13 cellular contexts compared by ENCODE assay signal in the genomic region with DNA sequence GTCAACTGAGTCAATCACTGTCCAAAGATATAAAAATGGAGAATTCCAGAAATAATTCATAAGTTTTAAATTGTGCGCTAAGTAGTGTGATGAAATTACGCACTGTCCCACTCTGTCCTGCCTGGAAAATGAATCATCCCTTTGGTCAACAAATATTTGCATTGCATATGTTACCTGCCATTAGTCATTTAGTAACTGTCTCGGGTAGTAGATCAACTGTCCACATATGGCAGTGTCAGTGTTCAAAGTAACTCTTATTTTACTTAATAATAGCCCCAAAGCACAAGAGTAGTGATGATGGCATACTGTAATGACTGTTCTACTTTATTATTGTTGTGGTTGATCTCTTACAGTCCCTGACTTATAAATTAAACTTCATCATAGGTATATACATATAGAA. TPM values are rescaled to one million over a fixed set of nuclear protein-coding genes. Genes with fewer than 3 reads are reported as not detected.
DNase-seq lines count a peak whose midpoint lies in the region; ATAC-seq, FAIRE-seq and TF ChIP-seq lines count a peak whose summit lies in the region.
"Had no signal": no experiment of that assay in that cellular context is flagged by ENCODE, and none has a peak within 500 bp of the region (broad histone marks: within the 10 kb centered on the region; RNA-seq: fewer than 3 reads in every experiment).

No MANE protein-coding gene starts in this region.

- H3K36me3 Mint-ChIP-seq in CD4-positive, CD25-positive, alpha-beta regulatory T cell: peaks cover 26% of the 10 kb centered on the region
- peaks cover 5% of the 10 kb centered on the region for H3K36me3 Mint-ChIP-seq in astrocyte (ENCODE audit: low read depth, unreplicated experiment)

- no peaks in the 10 kb centered on the region for H3K9me3 Mint-ChIP-seq in CD4-positive, CD25-positive, alpha-beta regulatory T cell
- H3K9me3 Mint-ChIP-seq in astrocyte (ENCODE audit: unreplicated experiment): no peaks in the 10 kb centered on the region
- H3K9me3 Mint-ChIP-seq: activated B cell treated with CpG ODN at 0.5 μM for 24 hours had no signal

- no peak for FAIRE-seq in astrocyte (lab: Jason Lieb, UNC)

- intact Hi-C loops in posterior vena cava (cut with DNase I) (no loop called here), lower lobe of right lung (cut with DNase I) (no loop called here)

- peak overlapping the region; percentile 29 for H3K27ac ChIP-seq in CD4-positive, CD25-positive, alpha-beta regulatory T cell (ENCODE audit: insufficient read depth, low read length, poor library complexity, severe bottlenecking)
- no peak overlapping the region for H3K27ac ChIP-seq in HUES6 (ENCODE audit: low read depth, low read length)
- peak overlapping the region; percentile 11 for H3K27ac ChIP-seq in astrocyte (ENCODE audit: low read depth, low read length)
- H3K27ac ChIP-seq in MM.1S (ENCODE audit: low read length): no peak overlapping the region
- no peak overlapping the region for H3K27ac ChIP-seq in lower lobe of right lung
- H3K27ac ChIP-seq: C4-2B had no signal

- H3K79me2 ChIP-seq in astrocyte (ENCODE audit: insufficient read depth, low read length) (peaks cover 84% of the 10 kb centered on the region), MM.1S (ENCODE audit: low read length) (peaks cover 85% of the 10 kb centered on the region)

- TF ChIP-seq CTCF in astrocyte (IDR thresholded peaks at IDR 0.05; ENCODE audit: insufficient read depth, low read depth, low read length): no peak
- no peak for TF ChIP-seq CTCF in MM.1S (IDR thresholded peaks at IDR 0.05; ENCODE audit: low read length)
- TF ChIP-seq CTCF in lower lobe of right lung (IDR thresholded peaks at IDR 0.05): no peak

- H3K27me3 Mint-ChIP-seq in CD4-positive, CD25-positive, alpha-beta regulatory T cell: no peaks in the 10 kb centered on the region
- no peaks in the 10 kb centered on the region for H3K27me3 Mint-ChIP-seq in astrocyte (ENCODE audit: low read depth, unreplicated experiment)
- H3K27me3 Mint-ChIP-seq: activated B cell treated with CpG ODN at 0.5 μM for 24 hours had no signal

- H2AFZ ChIP-seq in astrocyte (ENCODE audit: low read depth, low read length): no peak overlapping the region
- H2AFZ ChIP-seq in MM.1S (ENCODE audit: low read length): no peak overlapping the region

- no peak for DNase-seq in CD4-positive, CD25-positive, alpha-beta regulatory T cell
- DNase-seq in astrocyte (ENCODE audit: low read depth): no peak
- DNase-seq in iris pigment epithelial cell (ENCODE audit: low read depth): peak; percentile 72
- DNase-seq in MM.1S: no peak
- no peak for DNase-seq in activated CD4-positive, alpha-beta T cell treated with anti-CD3 and anti-CD28 coated beads, Interleukin-2, amount 50 U/mL, for 48 hours
- no peak for DNase-seq in posterior vena cava (ENCODE audit: low spot score)
- DNase-seq in lower lobe of right lung: no peak
- DNase-seq: activated B cell treated with CpG ODN at 0.5 μM for 24 hours, left colon, NCI-H2107, SHP77 had no signal

- H3K36me3 ChIP-seq in CD4-positive, CD25-positive, alpha-beta regulatory T cell (ENCODE audit: control insufficient read depth, insufficient read depth, low read length): peaks cover 18% of the 10 kb centered on the region
- H3K36me3 ChIP-seq in HUES6 (ENCODE audit: control insufficient read depth, insufficient read depth, low read length) (peaks cover 34% of the 10 kb centered on the region), astrocyte (ENCODE audit: insufficient read depth, low read length) (no peaks in the 10 kb centered on the region), MM.1S (replicated peaks; ENCODE audit: insufficient read depth, low read length) (no peaks in the 10 kb centered on the region), lower lobe of right lung (no peaks in the 10 kb centered on the region)

- H4K20me1 ChIP-seq in astrocyte (ENCODE audit: insufficient read depth, low read length) (peaks cover 75% of the 10 kb centered on the region), MM.1S (ENCODE audit: insufficient read depth, low read length) (peaks cover 57% of the 10 kb centered on the region)

- peaks cover 54 to 76% (median 61%) of the 10 kb centered on the region in 4 donors for H3K4me1 Mint-ChIP-seq in CD4-positive, CD25-positive, alpha-beta regulatory T cell
- H3K4me1 Mint-ChIP-seq in astrocyte (ENCODE audit: low read depth, unreplicated experiment): peaks cover 30% of the 10 kb centered on the region

- H3K27ac Mint-ChIP-seq in CD4-positive, CD25-positive, alpha-beta regulatory T cell: peak overlapping the region in 1 of 3 donors; percentile 99
- peak overlapping the region; percentile 34 for H3K27ac Mint-ChIP-seq in astrocyte (ENCODE audit: unreplicated experiment)
- H3K27ac Mint-ChIP-seq: activated B cell treated with CpG ODN at 0.5 μM for 24 hours had no signal

- H3K27me3 ChIP-seq in CD4-positive, CD25-positive, alpha-beta regulatory T cell (ENCODE audit: control insufficient read depth, insufficient read depth, low read length): no peaks in the 10 kb centered on the region
- H3K27me3 ChIP-seq in HUES6 (ENCODE audit: control insufficient read depth, insufficient read depth, low read length): no peaks in the 10 kb centered on the region
- no peaks in the 10 kb centered on the region for H3K27me3 ChIP-seq in astrocyte (ENCODE audit: insufficient read depth, low read length)
- no peaks in the 10 kb centered on the region for H3K27me3 ChIP-seq in MM.1S (replicated peaks; ENCODE audit: insufficient read depth, low read length)
- no peaks in the 10 kb centered on the region for H3K27me3 ChIP-seq in lower lobe of right lung (ENCODE audit: low read depth)

- H3K4me3 ChIP-seq in CD4-positive, CD25-positive, alpha-beta regulatory T cell (ENCODE audit: low read depth, low read length): peak overlapping the region; percentile 98
- H3K4me3 ChIP-seq in HUES6 (ENCODE audit: low read depth, low read length) (peak overlapping the region; percentile 89), astrocyte (ENCODE audit: insufficient read depth, low read depth, low read length) (no peak overlapping the region), MM.1S (ENCODE audit: low read length) (no peak overlapping the region), lower lobe of right lung (no peak overlapping the region)

- H3K9me2 ChIP-seq in MM.1S (replicated peaks; ENCODE audit: insufficient read depth, low read length): no peaks in the 10 kb centered on the region

- H3K9ac ChIP-seq in HUES6 (ENCODE audit: low read length): no peak overlapping the region
- H3K9ac ChIP-seq in astrocyte (ENCODE audit: low read length): no peak overlapping the region
- no peak overlapping the region for H3K9ac ChIP-seq in MM.1S (ENCODE audit: low read length)

- H3K4me3 Mint-ChIP-seq in CD4-positive, CD25-positive, alpha-beta regulatory T cell: peak overlapping the region; percentile 91 to 100 (median 99)
- H3K4me3 Mint-ChIP-seq in astrocyte (ENCODE audit: unreplicated experiment): peak overlapping the region; percentile 98

- peaks cover 66% of the 10 kb centered on the region for H3K4me1 ChIP-seq in CD4-positive, CD25-positive, alpha-beta regulatory T cell (ENCODE audit: control insufficient read depth, insufficient read depth, low read length, poor library complexity, severe bottlenecking)
- peaks cover 40% of the 10 kb centered on the region for H3K4me1 ChIP-seq in HUES6 (ENCODE audit: control insufficient read depth, insufficient read depth, low read length)
- H3K4me1 ChIP-seq in astrocyte (ENCODE audit: insufficient read depth, low read length): peaks cover 18% of the 10 kb centered on the region
- peaks cover 20% of the 10 kb centered on the region for H3K4me1 ChIP-seq in MM.1S (ENCODE audit: low read length)
- peaks cover 69% of the 10 kb centered on the region for H3K4me1 ChIP-seq in lower lobe of right lung

- no peaks in the 10 kb centered on the region for H3F3A ChIP-seq in MM.1S (ENCODE audit: insufficient read depth, low read length)

- H3K4me2 ChIP-seq in astrocyte (ENCODE audit: low read length): peak overlapping the region; percentile 92
- no peak overlapping the region for H3K4me2 ChIP-seq in MM.1S (ENCODE audit: low read depth, low read length)

- no peak for ATAC-seq in CD4-positive, CD25-positive, alpha-beta regulatory T cell (ENCODE audit: low read depth in 2 of 2)
- ATAC-seq in lower lobe of right lung: no peak
- ATAC-seq: left colon had no signal

- H3K9me3 ChIP-seq in CD4-positive, CD25-positive, alpha-beta regulatory T cell (ENCODE audit: control insufficient read depth in 2 of 2, low read length in 2 of 2): no peaks in the 10 kb centered on the region
- H3K9me3 ChIP-seq in HUES6 (ENCODE audit: control insufficient read depth, insufficient read depth, low read depth, low read length): no peaks in the 10 kb centered on the region
- H3K9me3 ChIP-seq in astrocyte (ENCODE audit: insufficient read depth, low read depth, low read length): no peaks in the 10 kb centered on the region
- no peaks in the 10 kb centered on the region for H3K9me3 ChIP-seq in MM.1S (replicated peaks; ENCODE audit: insufficient read depth, low read length)
- H3K9me3 ChIP-seq in lower lobe of right lung: no peaks in the 10 kb centered on the region

RNA-seq across cellular contexts. Expression of a gene that starts 3.4 kb away (rescaled TPM):
- 328 TPM for total RNA-seq in CD4-positive, CD25-positive, alpha-beta regulatory T cell
- polyA plus RNA-seq in CD4-positive, CD25-positive, alpha-beta regulatory T cell: 10 to 100 TPM; 24.6 to 43.3 (median 28.3) TPM
- total RNA-seq in astrocyte: 87.3 and 95.9 TPM in 2 replicates
- 10 to 100 TPM; 57.4 to 57.8 TPM for total RNA-seq in posterior vena cava
- total RNA-seq in lower lobe of right lung: 77.2 TPM

Comparison
In these comparisons a context has a peak if more than half of its experiments do, and no peak if none do; other contexts are left out.
1. H3K27ac ChIP-seq: peak in CD4-positive, CD25-positive, alpha-beta regulatory T cell (single experiment) and astrocyte (single experiment); none in HUES6 (single experiment), MM.1S (single experiment) and lower lobe of right lung (single experiment).
2. H3K4me3 ChIP-seq: peak in CD4-positive, CD25-positive, alpha-beta regulatory T cell (single experiment) and HUES6 (single experiment); none in astrocyte (single experiment), MM.1S (single experiment) and lower lobe of right lung (single experiment).